16 cellular contexts compared by ENCODE assay signal in the genomic region with DNA sequence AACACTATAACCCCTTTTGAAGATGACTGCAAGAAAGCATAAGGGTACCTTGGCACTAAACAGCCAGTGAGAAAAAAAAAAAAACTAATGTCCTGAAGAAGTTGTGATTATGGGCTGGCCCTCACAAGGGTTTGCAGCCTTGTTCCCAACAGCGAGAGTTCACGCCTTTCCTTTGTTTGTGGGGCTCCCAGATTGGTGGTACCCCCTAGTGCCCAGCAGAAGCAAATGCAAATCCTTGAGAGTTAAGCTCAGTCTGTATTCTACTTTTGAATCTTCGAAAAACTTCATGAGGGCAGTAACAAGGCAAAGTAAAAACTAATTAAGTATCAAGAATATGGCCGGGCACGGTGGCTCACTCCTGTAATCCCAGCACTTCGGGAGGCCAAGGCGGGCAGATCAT.
A peak's percentile ranks its signal among the peaks of the same experiment; 100 is the strongest.
DNase-seq lines count a peak whose midpoint lies in the region; TF ChIP-seq lines count a peak whose summit lies in the region.
"Had no signal": no experiment of that assay in that cellular context is flagged by ENCODE, and none has a peak within 500 bp of the region (broad histone marks: within the 10 kb centered on the region; RNA-seq: fewer than 3 reads in every experiment).

No MANE protein-coding gene starts in this region.

- peak; percentile 42 for TF ChIP-seq RAD21 in Ishikawa (IDR thresholded peaks at IDR 0.05; ENCODE audit: low read depth)

- CTCF ChIA-PET in activated naive CD4-positive, alpha-beta T cell treated with anti-CD3 and anti-CD28 coated beads, Interleukin-2, amount 10 ng/mL, durations not matched to agents 7 days and 5 days (lab: Charles Lee), result no interaction called here

- no peak overlapping the region for H3K27ac Mint-ChIP-seq in activated CD4-positive, alpha-beta T cell treated with anti-CD3 and anti-CD28 coated beads, Interleukin-2, amount 10 ng/mL, durations not matched to agents 24 days and 14 days
- no peak overlapping the region for H3K27ac Mint-ChIP-seq in activated naive CD4-positive, alpha-beta T cell treated with anti-CD3 and anti-CD28 coated beads, Interleukin-2, amount 10 ng/mL, durations not matched to agents 7 days and 5 days
- H3K27ac Mint-ChIP-seq: activated T-helper 17 cell treated with anti-CD3 and anti-CD28 coated beads, Interleukin-2, amount 50 U/mL, for 72 hours had no signal

- no peak overlapping the region for H3K27ac ChIP-seq in VCaP
- H3K27ac ChIP-seq: left lung, Peyer's patch, testis had no signal

- no peak for TF ChIP-seq EP300 in Ishikawa (IDR thresholded peaks at IDR 0.05; ENCODE audit: borderline replicate concordance)

- DNase-seq in GM12865 (ENCODE audit: low read depth), result peak; percentile 4
- DNase-seq in myocyte (ENCODE audit: low read depth), result peak; percentile 20
- DNase-seq in activated CD4-positive, alpha-beta T cell treated with anti-CD3 and anti-CD28 coated beads, Interleukin-2, amount 10 ng/mL, durations not matched to agents 24 days and 14 days, result no peak
- no peak for DNase-seq in activated naive CD4-positive, alpha-beta T cell treated with anti-CD3 and anti-CD28 coated beads, Interleukin-2, amount 10 ng/mL, durations not matched to agents 7 days and 5 days
- DNase-seq in GM19240 (ENCODE audit: insufficient read length, low spot score), result no peak
- DNase-seq: DMS153; foreskin fibroblast; left lung; NCI-H2081 treated with DMSO at 0.1 percent for 48 hours; NCI-H526; Peyer's patch; stimulated activated CD4-positive, alpha-beta T cell treated with anti-CD3 and anti-CD28 coated beads, Interleukin-4, amount 100 ng/mL, for 24 hours; testis had no signal

- intact Hi-C loops in activated CD4-positive, alpha-beta T cell treated with anti-CD3 and anti-CD28 coated beads, Interleukin-2, amount 10 ng/mL, durations not matched to agents 24 days and 14 days (cut with micrococcal nuclease), result no loop called here

- H3K4me3 Mint-ChIP-seq in activated CD4-positive, alpha-beta T cell treated with anti-CD3 and anti-CD28 coated beads, Interleukin-2, amount 10 ng/mL, durations not matched to agents 24 days and 14 days, result no peak overlapping the region
- H3K4me3 Mint-ChIP-seq in activated naive CD4-positive, alpha-beta T cell treated with anti-CD3 and anti-CD28 coated beads, Interleukin-2, amount 10 ng/mL, durations not matched to agents 7 days and 5 days, result no peak overlapping the region
- H3K4me3 Mint-ChIP-seq: activated T-helper 17 cell treated with anti-CD3 and anti-CD28 coated beads, Interleukin-2, amount 50 U/mL, for 72 hours had no signal

- no peaks in the 10 kb centered on the region for H3K27me3 Mint-ChIP-seq in activated CD4-positive, alpha-beta T cell treated with anti-CD3 and anti-CD28 coated beads, Interleukin-2, amount 10 ng/mL, durations not matched to agents 24 days and 14 days
- no peaks in the 10 kb centered on the region for H3K27me3 Mint-ChIP-seq in activated naive CD4-positive, alpha-beta T cell treated with anti-CD3 and anti-CD28 coated beads, Interleukin-2, amount 10 ng/mL, durations not matched to agents 7 days and 5 days
- H3K27me3 Mint-ChIP-seq: activated T-helper 17 cell treated with anti-CD3 and anti-CD28 coated beads, Interleukin-2, amount 50 U/mL, for 72 hours had no signal

- H3K4me1 Mint-ChIP-seq in activated CD4-positive, alpha-beta T cell treated with anti-CD3 and anti-CD28 coated beads, Interleukin-2, amount 10 ng/mL, durations not matched to agents 24 days and 14 days, result no peaks in the 10 kb centered on the region
- no peaks in the 10 kb centered on the region for H3K4me1 Mint-ChIP-seq in activated naive CD4-positive, alpha-beta T cell treated with anti-CD3 and anti-CD28 coated beads, Interleukin-2, amount 10 ng/mL, durations not matched to agents 7 days and 5 days
- H3K4me1 Mint-ChIP-seq: activated T-helper 17 cell treated with anti-CD3 and anti-CD28 coated beads, Interleukin-2, amount 50 U/mL, for 72 hours had no signal

- H3K36me3 Mint-ChIP-seq in activated CD4-positive, alpha-beta T cell treated with anti-CD3 and anti-CD28 coated beads, Interleukin-2, amount 10 ng/mL, durations not matched to agents 24 days and 14 days (ENCODE audit: low read depth), result no peaks in the 10 kb centered on the region
- H3K36me3 Mint-ChIP-seq in activated naive CD4-positive, alpha-beta T cell treated with anti-CD3 and anti-CD28 coated beads, Interleukin-2, amount 10 ng/mL, durations not matched to agents 7 days and 5 days, result no peaks in the 10 kb centered on the region

- H3K9me3 Mint-ChIP-seq in activated CD4-positive, alpha-beta T cell treated with anti-CD3 and anti-CD28 coated beads, Interleukin-2, amount 10 ng/mL, durations not matched to agents 24 days and 14 days, result peaks cover 3% of the 10 kb centered on the region
- peaks cover 3% of the 10 kb centered on the region for H3K9me3 Mint-ChIP-seq in activated naive CD4-positive, alpha-beta T cell treated with anti-CD3 and anti-CD28 coated beads, Interleukin-2, amount 10 ng/mL, durations not matched to agents 7 days and 5 days

- H3K4me3 ChIP-seq in GM12865 (ENCODE audit: low read depth, low read length), result no peak overlapping the region
- H3K4me3 ChIP-seq: left lung, Peyer's patch, testis had no signal

- TF ChIP-seq CTCF in GM12865 (IDR thresholded peaks at IDR 0.05; ENCODE audit: insufficient read depth, low read depth, low read length, missing control alignments) (peak; percentile 14), VCaP (conservative IDR thresholded peaks at IDR 0.05) (peak; percentile 36)

TF ChIP-seq in Ishikawa, 13 proteins besides CTCF, POLR2A, EP300 and RAD21:
- TF ChIP-seq, protein P1, sequence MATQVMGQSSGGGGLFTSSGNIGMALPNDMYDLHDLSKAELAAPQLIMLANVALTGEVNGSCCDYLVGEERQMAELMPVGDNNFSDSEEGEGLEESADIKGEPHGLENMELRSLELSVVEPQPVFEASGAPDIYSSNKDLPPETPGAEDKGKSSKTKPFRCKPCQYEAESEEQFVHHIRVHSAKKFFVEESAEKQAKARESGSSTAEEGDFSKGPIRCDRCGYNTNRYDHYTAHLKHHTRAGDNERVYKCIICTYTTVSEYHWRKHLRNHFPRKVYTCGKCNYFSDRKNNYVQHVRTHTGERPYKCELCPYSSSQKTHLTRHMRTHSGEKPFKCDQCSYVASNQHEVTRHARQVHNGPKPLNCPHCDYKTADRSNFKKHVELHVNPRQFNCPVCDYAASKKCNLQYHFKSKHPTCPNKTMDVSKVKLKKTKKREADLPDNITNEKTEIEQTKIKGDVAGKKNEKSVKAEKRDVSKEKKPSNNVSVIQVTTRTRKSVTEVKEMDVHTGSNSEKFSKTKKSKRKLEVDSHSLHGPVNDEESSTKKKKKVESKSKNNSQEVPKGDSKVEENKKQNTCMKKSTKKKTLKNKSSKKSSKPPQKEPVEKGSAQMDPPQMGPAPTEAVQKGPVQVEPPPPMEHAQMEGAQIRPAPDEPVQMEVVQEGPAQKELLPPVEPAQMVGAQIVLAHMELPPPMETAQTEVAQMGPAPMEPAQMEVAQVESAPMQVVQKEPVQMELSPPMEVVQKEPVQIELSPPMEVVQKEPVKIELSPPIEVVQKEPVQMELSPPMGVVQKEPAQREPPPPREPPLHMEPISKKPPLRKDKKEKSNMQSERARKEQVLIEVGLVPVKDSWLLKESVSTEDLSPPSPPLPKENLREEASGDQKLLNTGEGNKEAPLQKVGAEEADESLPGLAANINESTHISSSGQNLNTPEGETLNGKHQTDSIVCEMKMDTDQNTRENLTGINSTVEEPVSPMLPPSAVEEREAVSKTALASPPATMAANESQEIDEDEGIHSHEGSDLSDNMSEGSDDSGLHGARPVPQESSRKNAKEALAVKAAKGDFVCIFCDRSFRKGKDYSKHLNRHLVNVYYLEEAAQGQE (IDR thresholded peaks at IDR 0.05; ENCODE audit: low read depth), result no peak
- TF ChIP-seq, protein P2, sequence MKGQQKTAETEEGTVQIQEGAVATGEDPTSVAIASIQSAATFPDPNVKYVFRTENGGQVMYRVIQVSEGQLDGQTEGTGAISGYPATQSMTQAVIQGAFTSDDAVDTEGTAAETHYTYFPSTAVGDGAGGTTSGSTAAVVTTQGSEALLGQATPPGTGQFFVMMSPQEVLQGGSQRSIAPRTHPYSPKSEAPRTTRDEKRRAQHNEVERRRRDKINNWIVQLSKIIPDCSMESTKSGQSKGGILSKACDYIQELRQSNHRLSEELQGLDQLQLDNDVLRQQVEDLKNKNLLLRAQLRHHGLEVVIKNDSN (IDR thresholded peaks at IDR 0.05), result no peak
- TF ChIP-seq FOXM1 (IDR thresholded peaks at IDR 0.05; ENCODE audit: borderline replicate concordance, low read depth) (no peak), TEAD4 (IDR thresholded peaks at IDR 0.05) (no peak), YY1 (IDR thresholded peaks at IDR 0.05; ENCODE audit: low read depth) (no peak), TCF12 (IDR thresholded peaks at IDR 0.05; ENCODE audit: low read depth) (no peak), CREB1 (IDR thresholded peaks at IDR 0.05; ENCODE audit: low read depth) (no peak), NFIC (IDR thresholded peaks at IDR 0.05) (no peak), EGR1 (IDR thresholded peaks at IDR 0.05) (no peak), ZBTB7A (IDR thresholded peaks at IDR 0.05; ENCODE audit: low read depth) (no peak), CEBPB (IDR thresholded peaks at IDR 0.05) (no peak), TAF1 (IDR thresholded peaks at IDR 0.05; ENCODE audit: low read depth) (no peak)
- TF ChIP-seq, protein P3, sequence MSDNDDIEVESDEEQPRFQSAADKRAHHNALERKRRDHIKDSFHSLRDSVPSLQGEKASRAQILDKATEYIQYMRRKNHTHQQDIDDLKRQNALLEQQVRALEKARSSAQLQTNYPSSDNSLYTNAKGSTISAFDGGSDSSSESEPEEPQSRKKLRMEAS (IDR thresholded peaks at IDR 0.05), result no peak

Comparison
In these comparisons a context has a peak if more than half of its experiments do, and no peak if none do; other contexts are left out.
1. DNase-seq: peak in GM12865 (single experiment) and myocyte (single experiment); none in activated CD4-positive, alpha-beta T cell treated with anti-CD3 and anti-CD28 coated beads, Interleukin-2, amount 10 ng/mL, durations not matched to agents 24 days and 14 days (single experiment), activated naive CD4-positive, alpha-beta T cell treated with anti-CD3 and anti-CD28 coated beads, Interleukin-2, amount 10 ng/mL, durations not matched to agents 7 days and 5 days (single experiment) and GM19240 (single experiment).